ENCODE assay signal across 9 cellular contexts in the genomic region with DNA sequence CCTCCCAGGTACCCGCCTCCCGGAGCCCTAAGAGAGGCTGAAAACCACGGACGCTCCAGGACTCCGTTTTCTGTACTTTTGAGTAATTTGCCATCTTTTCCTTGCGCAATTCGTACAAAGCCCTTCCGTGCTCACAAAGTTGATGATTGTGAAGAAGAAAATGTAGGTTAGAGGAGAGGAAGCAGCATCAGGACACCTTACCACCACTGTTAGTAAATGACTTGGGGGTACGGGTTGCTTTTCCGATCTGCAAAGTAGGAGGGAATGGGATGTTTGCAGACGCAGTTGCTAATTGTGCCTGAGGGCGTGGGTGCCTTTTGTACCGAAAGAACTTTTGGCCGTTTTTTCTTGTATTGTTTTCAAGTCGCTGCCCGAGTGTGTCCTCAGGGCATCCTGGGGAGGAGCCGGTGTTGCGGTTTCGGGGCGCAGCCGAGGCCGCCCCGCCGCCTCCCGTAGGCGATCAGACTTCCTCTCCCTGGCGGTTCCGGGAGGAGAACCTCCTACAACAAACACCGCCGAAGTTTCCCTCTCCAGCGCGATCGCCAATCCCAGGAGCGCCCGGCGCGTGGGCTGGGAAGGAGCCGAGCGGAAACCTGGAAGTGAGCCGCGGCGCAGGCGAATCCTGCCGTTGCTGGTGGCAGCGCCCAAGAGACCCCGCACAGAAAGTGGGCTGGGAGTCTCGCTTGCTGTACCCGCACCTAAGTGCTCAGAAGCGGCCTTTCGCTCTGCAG. TPM values are rescaled to one million over a fixed set of nuclear protein-coding genes. Genes with fewer than 3 reads are reported as not detected.
DNase-seq lines count a peak whose midpoint lies in the region; ATAC-seq and TF ChIP-seq lines count a peak whose summit lies in the region.
"Had no signal": no experiment of that assay in that cellular context is flagged by ENCODE, and none has a peak within 500 bp of the region (broad histone marks: within the 10 kb centered on the region; RNA-seq: fewer than 3 reads in every experiment).

No MANE protein-coding gene starts in this region.

- POLR2A ChIA-PET in CD4-positive, alpha-beta T cell (lab: Charles Lee) = no interaction called here
- POLR2A ChIA-PET in activated CD4-positive, alpha-beta memory T cell treated with anti-CD3 and anti-CD28 coated beads for 36 hours (lab: Charles Lee) = no interaction called here

- no peaks in the 10 kb centered on the region for H3K9me3 Mint-ChIP-seq in CD4-positive, alpha-beta T cell
- H3K9me3 Mint-ChIP-seq in activated CD4-positive, alpha-beta memory T cell treated with anti-CD3 and anti-CD28 coated beads for 36 hours = no peaks in the 10 kb centered on the region
- H3K9me3 Mint-ChIP-seq in nephron progenitor cell = no peaks in the 10 kb centered on the region

- peak overlapping the region; percentile 77 for H3K4me3 Mint-ChIP-seq in CD4-positive, alpha-beta T cell
- H3K4me3 Mint-ChIP-seq in activated CD4-positive, alpha-beta memory T cell treated with anti-CD3 and anti-CD28 coated beads for 36 hours = peak overlapping the region; percentile 43
- H3K4me3 Mint-ChIP-seq in nephron progenitor cell = peak overlapping the region; percentile 90

- intact Hi-C loops in CD4-positive, alpha-beta T cell (cut with DNase I, micrococcal nuclease) = no loop called here
- intact Hi-C loops in activated CD4-positive, alpha-beta memory T cell treated with anti-CD3 and anti-CD28 coated beads for 36 hours (cut with micrococcal nuclease) = loop anchor here (10.0 kb wide), 1 partner anchor 610 kb away; a partner anchor contains a TSS

- H3K36me3 Mint-ChIP-seq in CD4-positive, alpha-beta T cell (ENCODE audit: low read depth) = no peaks in the 10 kb centered on the region
- H3K36me3 Mint-ChIP-seq in activated CD4-positive, alpha-beta memory T cell treated with anti-CD3 and anti-CD28 coated beads for 36 hours = no peaks in the 10 kb centered on the region
- H3K36me3 Mint-ChIP-seq in nephron progenitor cell (ENCODE audit: low read depth) = no peaks in the 10 kb centered on the region

- H3K4me1 ChIP-seq in foreskin keratinocyte = peaks cover 6% of the 10 kb centered on the region

- DNase-seq in CD4-positive, alpha-beta T cell = no peak
- DNase-seq in HPDE6-E6E7 (ENCODE audit: extremely low spot score) (peak; percentile 65), foreskin keratinocyte (peak; percentile 64 to 82), nephron progenitor cell (peak; percentile 70)
- DNase-seq in activated CD4-positive, alpha-beta memory T cell treated with anti-CD3 and anti-CD28 coated beads for 36 hours = peak; percentile 9
- no peak for DNase-seq in effector CD8-positive, alpha-beta T cell (lab: John Stamatoyannopoulos, UW)
- DNase-seq in stimulated activated CD4-positive, alpha-beta T cell treated with anti-CD3 and anti-CD28 coated beads, Interleukin-4, amount 100 ng/mL, for 24 hours = no peak

- CTCF ChIA-PET in CD4-positive, alpha-beta T cell (lab: Charles Lee) = no interaction called here
- CTCF ChIA-PET in activated CD4-positive, alpha-beta memory T cell treated with anti-CD3 and anti-CD28 coated beads for 36 hours (lab: Charles Lee) = no interaction called here

- ATAC-seq in CD4-positive, alpha-beta T cell (ENCODE audit: poor library complexity) = no peak
- peak; percentile 62 for ATAC-seq in foreskin keratinocyte
- no peak for ATAC-seq in GM21619 (IDR thresholded peaks at IDR 0.05; ENCODE audit: unreplicated experiment)

- peaks cover 53% of the 10 kb centered on the region for H3K27me3 ChIP-seq in CD4-positive, alpha-beta T cell (ENCODE audit: control insufficient read depth, insufficient read depth, low read length)
- H3K27me3 ChIP-seq in foreskin keratinocyte = no peaks in the 10 kb centered on the region

- H3K9me3 ChIP-seq in CD4-positive, alpha-beta T cell (ENCODE audit: control insufficient read depth, low read length) = no peaks in the 10 kb centered on the region

- H3K27ac ChIP-seq in CD4-positive, alpha-beta T cell (ENCODE audit: low read depth, low read length) = no peak overlapping the region
- H3K27ac ChIP-seq in foreskin keratinocyte = no peak overlapping the region

- no peak for TF ChIP-seq CTCF in CD4-positive, alpha-beta T cell (IDR thresholded peaks at IDR 0.05)
- TF ChIP-seq CTCF in foreskin keratinocyte (conservative IDR thresholded peaks at IDR 0.05) = no peak
- TF ChIP-seq CTCF in nephron progenitor cell (IDR thresholded peaks at IDR 0.05) = no peak

- peaks cover 16% of the 10 kb centered on the region for H3K4me1 Mint-ChIP-seq in CD4-positive, alpha-beta T cell (ENCODE audit: low read depth)
- H3K4me1 Mint-ChIP-seq in activated CD4-positive, alpha-beta memory T cell treated with anti-CD3 and anti-CD28 coated beads for 36 hours (ENCODE audit: low read depth) = peaks cover 21% of the 10 kb centered on the region
- peaks cover 18% of the 10 kb centered on the region for H3K4me1 Mint-ChIP-seq in nephron progenitor cell

- H3K27ac Mint-ChIP-seq in CD4-positive, alpha-beta T cell = no peak overlapping the region
- H3K27ac Mint-ChIP-seq in activated CD4-positive, alpha-beta memory T cell treated with anti-CD3 and anti-CD28 coated beads for 36 hours = no peak overlapping the region
- no peak overlapping the region for H3K27ac Mint-ChIP-seq in nephron progenitor cell

- H3K27me3 Mint-ChIP-seq in CD4-positive, alpha-beta T cell = peaks cover 76% of the 10 kb centered on the region
- H3K27me3 Mint-ChIP-seq in activated CD4-positive, alpha-beta memory T cell treated with anti-CD3 and anti-CD28 coated beads for 36 hours = peaks cover 65% of the 10 kb centered on the region
- H3K27me3 Mint-ChIP-seq in nephron progenitor cell (ENCODE audit: low read depth, poor library complexity) = peaks cover 89% of the 10 kb centered on the region

RNA-seq across cellular contexts. Expression of a gene that starts 1.0 kb away (rescaled TPM):
- not detected for total RNA-seq in CD4-positive, alpha-beta T cell
- not detected for total RNA-seq in activated CD4-positive, alpha-beta memory T cell treated with anti-CD3 and anti-CD28 coated beads for 36 hours
- total RNA-seq in foreskin keratinocyte = 5.0 and 5.7 TPM in 2 replicates
- polyA plus RNA-seq in foreskin keratinocyte = 5.4 TPM in 2 replicates
- total RNA-seq: NCI-H460 had no signal

Comparison
In these comparisons a context has a peak if more than half of its experiments do, and no peak if none do; other contexts are left out.
1. DNase-seq: peak in HPDE6-E6E7 (single experiment), activated CD4-positive, alpha-beta memory T cell treated with anti-CD3 and anti-CD28 coated beads for 36 hours (single experiment), foreskin keratinocyte (2 of 2) and nephron progenitor cell (single experiment); none in CD4-positive, alpha-beta T cell (0 of 10), effector CD8-positive, alpha-beta T cell (single experiment) and stimulated activated CD4-positive, alpha-beta T cell treated with anti-CD3 and anti-CD28 coated beads, Interleukin-4, amount 100 ng/mL, for 24 hours (single experiment).
2. Peak in every context shown above with its lines, with median percentiles within 50 percentile points of each other: H3K4me3 Mint-ChIP-seq.